8 cellular contexts compared by ENCODE assay signal in genomic region chr1:202888507-202889360, GRCh38. TPM values are rescaled to one million over a fixed set of nuclear protein-coding genes. Genes with fewer than 3 reads are reported as not detected.
A peak's percentile ranks its signal among the peaks of the same experiment; 100 is the strongest.
DNase-seq lines count a peak whose midpoint lies in the region; ATAC-seq, FAIRE-seq and TF ChIP-seq lines count a peak whose summit lies in the region.

Gene RABIF, minus strand, starts transcription at chr1:202889149. Its CDS starts 51 bp downstream, at chr1:202889098.

- peak; percentile 29 for TF ChIP-seq CTCF in AG09319 (IDR thresholded peaks at IDR 0.05; ENCODE audit: low read depth, low read length)
- TF ChIP-seq CTCF in keratinocyte (optimal IDR thresholded peaks at IDR 0.05 in 1 of 3, IDR thresholded peaks at IDR 0.05 in 1 of 3, conservative IDR thresholded peaks at IDR 0.05 in 1 of 3; ENCODE audit: extremely low read depth in 1 of 3, insufficient read depth in 2 of 3, low read length in 3 of 3): peak; percentile 11 to 50 (median 11)

- peak within 1 kb of the TSS; percentile 60 to 84 (median 78) for H3K4me3 ChIP-seq in keratinocyte (ENCODE audit: control insufficient read depth in 2 of 3, extremely low read depth in 1 of 3, insufficient read depth in 2 of 3, low read depth in 1 of 3, low read length in 3 of 3)

- peak within 1 kb of the TSS; percentile 93 for H2AFZ ChIP-seq in keratinocyte (ENCODE audit: control insufficient read depth, low read length)

- peak within 1 kb of the TSS; percentile 92 for H3K4me2 ChIP-seq in keratinocyte (ENCODE audit: control insufficient read depth, extremely low read depth, insufficient read depth, low read depth, low read length)

- no peaks in the 10 kb centered on the region for H3K27me3 ChIP-seq in keratinocyte (ENCODE audit: control insufficient read depth, extremely low read depth, insufficient read depth, low read length)

- peak; percentile 88 for ATAC-seq in GM19025 (IDR thresholded peaks at IDR 0.05; ENCODE audit: low read depth, unreplicated experiment)
- ATAC-seq in HG03342 (IDR thresholded peaks at IDR 0.05; ENCODE audit: unreplicated experiment): peak; percentile 87

- H3K79me2 ChIP-seq in keratinocyte (ENCODE audit: control insufficient read depth, insufficient read depth, low read length): peaks cover 26% of the 10 kb centered on the region

- peak within 1 kb of the TSS; percentile 78 for H3K27ac ChIP-seq in keratinocyte (ENCODE audit: control insufficient read depth, insufficient read depth, low read length)

- H3K9me1 ChIP-seq in keratinocyte (ENCODE audit: control insufficient read depth, extremely low read depth, insufficient read depth, low read length): no peaks in the 10 kb centered on the region

- peaks cover 10% of the 10 kb centered on the region for H3K4me1 ChIP-seq in keratinocyte (ENCODE audit: control insufficient read depth, extremely low read depth, insufficient read depth, low read length)

- H4K20me1 ChIP-seq in keratinocyte (ENCODE audit: control insufficient read depth, extremely low read depth, insufficient read depth, low read length): no peaks in the 10 kb centered on the region

- H3K9me3 ChIP-seq in keratinocyte (ENCODE audit: control insufficient read depth, low read depth, low read length): no peaks in the 10 kb centered on the region

- H3K9ac ChIP-seq in keratinocyte (ENCODE audit: control insufficient read depth, extremely low read depth, insufficient read depth, low read length): peak within 1 kb of the TSS; percentile 79

- dilution Hi-C loops in keratinocyte (cut with MboI; ENCODE audit: extremely low pct_ligation_motif_present, low sequenced_read_pairs): no loop called here

- FAIRE-seq in keratinocyte (lab: Jason Lieb, UNC): peak; percentile 49

- DNase-seq in AG09319 (ENCODE audit: extremely low read depth, low read depth) (peak; percentile 80), NCI-H446 (lab: John Stamatoyannopoulos, UW) (peak; percentile 95 to 99), cerebellar cortex (ENCODE audit: low spot score) (peak; percentile 96), keratinocyte (ENCODE audit: low read depth, low spot score) (peak; percentile 57)
- DNase-seq in activated CD4-positive, CD25-positive, alpha-beta regulatory T cell treated with anti-CD3 and anti-CD28 coated beads, Interleukin-2, amount 50 U/mL, for 16 hours (ENCODE audit: low read depth, low spot score): peak; percentile 95
- DNase-seq in stimulated activated CD4-positive, alpha-beta T cell treated with anti-CD3 and anti-CD28 coated beads, Interleukin-15, amount 100 ng/mL, for 1 hour (ENCODE audit: low read depth in 1 of 2, low spot score in 1 of 2): peak; percentile 92 to 93

- H3K36me3 ChIP-seq in keratinocyte (ENCODE audit: control insufficient read depth in 2 of 2, extremely low read depth in 1 of 2, insufficient read depth in 2 of 2, low read length in 2 of 2): peaks cover 5 to 15% of the 10 kb centered on the region in 2 experiments

RNA-seq across cellular contexts. Expression of gene RABIF, which starts in this region (rescaled TPM):
- polyA plus RNA-seq in keratinocyte: 14.8 to 17.4 TPM (median 16.6 TPM) in 3 replicates
- 2.7 TPM for polyA plus RNA-seq in keratinocyte (2011; ENCODE audit: low read depth)
- 12.0 and 20.3 TPM in 2 replicates for polyA plus RNA-seq in keratinocyte (2011; cell fraction: cytosol; rRNA removed)
- 9.9 and 10.5 TPM in 2 replicates for polyA plus RNA-seq in keratinocyte (2011; cell fraction: nucleus; rRNA removed)
- 8.6 and 13.0 TPM in 2 replicates for polyA plus RNA-seq in keratinocyte (2012; ENCODE audit: low replicate concordance)
- polyA minus RNA-seq in keratinocyte: 5.1 to 11.5 TPM (median 10.9 TPM) in 3 replicates
- polyA minus RNA-seq in keratinocyte (2011; cell fraction: cytosol; rRNA and poly(A)+ RNA removed): 6.7 TPM
- 3.1 and 5.0 TPM in 2 replicates for polyA minus RNA-seq in keratinocyte (2011; cell fraction: nucleus; rRNA and poly(A)+ RNA removed)

Comparison
In these comparisons a context has a peak if more than half of its experiments do, and no peak if none do; other contexts are left out.
1. Peak in every context shown above with its lines: DNase-seq, ATAC-seq, H3K4me3 ChIP-seq and H3K27ac ChIP-seq.